In genomic region chr9:35776018-35776417, GRCh38 we compare ENCODE assay signal across 1 cellular context.
TF ChIP-seq lines count a peak whose summit lies in the region.

No MANE protein-coding gene starts in this region.

TF ChIP-seq in GM23338, 12 proteins besides CTCF, POLR2A, EP300 and RAD21:
- TF ChIP-seq EZH2phosphoT487 (IDR thresholded peaks at IDR 0.05; ENCODE audit: unreplicated experiment) (no peak), JUNB (IDR thresholded peaks at IDR 0.05; ENCODE audit: unreplicated experiment) (no peak), REST (IDR thresholded peaks at IDR 0.05; ENCODE audit: unreplicated experiment) (no peak), CREB1 (CRISPR knock-in tag; IDR thresholded peaks at IDR 0.05; ENCODE audit: low read depth) (no peak), ZNF114 (CRISPR knock-in tag; IDR thresholded peaks at IDR 0.05) (no peak), POLR2AphosphoS5 (IDR thresholded peaks at IDR 0.05; ENCODE audit: low read depth) (no peak), NANOG (IDR thresholded peaks at IDR 0.05; ENCODE audit: borderline replicate concordance) (no peak), ETS1 (IDR thresholded peaks at IDR 0.05) (no peak), STAT1 (IDR thresholded peaks at IDR 0.05; ENCODE audit: unreplicated experiment) (no peak), ZNF331 (CRISPR knock-in tag; IDR thresholded peaks at IDR 0.05; ENCODE audit: low read depth) (no peak)
